ENCODE assay signal across 20 cellular contexts in the genomic region with DNA sequence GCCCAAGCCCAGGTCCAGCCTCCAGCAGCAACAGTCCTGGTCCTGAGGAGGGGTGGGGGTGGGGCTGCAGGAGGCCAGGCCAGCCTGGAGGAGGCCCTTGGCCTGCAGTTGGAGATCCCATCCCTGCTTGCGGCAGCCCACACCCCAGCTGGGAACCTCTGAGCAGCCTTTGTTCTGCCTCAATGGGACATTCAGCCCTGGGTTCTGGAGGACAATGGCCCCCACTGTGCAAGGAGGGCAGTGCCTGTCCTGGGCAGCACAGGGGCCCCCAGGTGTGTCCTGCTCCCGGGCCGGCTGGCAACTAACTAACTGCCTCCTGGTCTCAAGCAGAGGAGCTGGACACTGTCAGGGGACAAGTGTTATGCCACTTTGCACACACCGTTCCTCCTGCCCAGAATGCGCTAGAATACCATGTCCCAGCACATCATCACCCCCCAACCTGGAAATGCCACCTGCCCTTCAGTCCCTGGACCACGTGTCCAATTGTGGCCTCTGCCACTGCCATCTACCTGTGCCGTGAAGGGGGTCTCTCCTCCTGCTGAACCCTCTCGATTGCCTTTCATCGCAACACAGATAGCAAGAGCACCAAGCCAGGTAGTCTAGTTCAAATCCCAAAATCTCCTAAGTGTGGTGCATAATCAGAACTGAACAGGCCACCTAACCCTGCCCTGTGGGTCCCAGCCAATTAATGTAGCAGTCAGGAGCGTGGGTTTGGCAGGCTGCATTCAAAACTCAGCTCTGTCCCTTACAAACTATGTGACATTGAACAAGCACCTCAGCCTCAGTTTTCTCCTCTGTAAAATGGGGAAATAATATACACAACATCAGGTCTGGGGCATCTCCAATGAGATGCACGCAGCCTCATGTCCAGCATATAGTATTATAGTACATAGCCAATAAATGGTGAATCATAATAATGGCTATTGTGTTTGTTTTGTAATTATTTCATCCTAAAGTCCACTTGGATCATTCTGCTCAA. TPM values are rescaled to one million over a fixed set of nuclear protein-coding genes. Genes with fewer than 3 reads are reported as not detected.
A peak's percentile ranks its signal among the peaks of the same experiment; 100 is the strongest.
DNase-seq lines count a peak whose midpoint lies in the region; ATAC-seq, FAIRE-seq and TF ChIP-seq lines count a peak whose summit lies in the region.
"Had no signal": no experiment of that assay in that cellular context is flagged by ENCODE, and none has a peak within 500 bp of the region (broad histone marks: within the 10 kb centered on the region; RNA-seq: fewer than 3 reads in every experiment).

No MANE protein-coding gene starts in this region.

- H3K27ac ChIP-seq in HepG2 (ENCODE audit: extremely low read length, insufficient read depth, low read length) (no peak overlapping the region), spleen (no peak overlapping the region)
- H3K27ac ChIP-seq: adrenal gland, epithelial cell of prostate, prostate gland, SJSA1 had no signal

- CTCF ChIA-PET in HepG2 (lab: Yijun Ruan, JAX; ENCODE audit: low intra/inter-chr PET ratio, low total read pairs) = no interaction called here
- CTCF ChIA-PET in GM10248 (lab: Yijun Ruan, JAX) = no interaction called here

- no peak for TF ChIP-seq RAD21 in HepG2 (CRISPR knock-in tag; IDR thresholded peaks at IDR 0.05)

- H3K36me3 ChIP-seq in H7 (replicated peaks; ENCODE audit: control insufficient read depth, insufficient read depth, low read length) = no peaks in the 10 kb centered on the region
- H3K36me3 ChIP-seq in HepG2 (replicated peaks in 1 of 2; ENCODE audit: control insufficient read depth in 1 of 2, insufficient read depth in 2 of 2, low read length in 2 of 2) = no peaks in the 10 kb centered on the region
- no peaks in the 10 kb centered on the region for H3K36me3 ChIP-seq in spleen
- H3K36me3 ChIP-seq: adrenal gland, prostate gland, SJSA1 had no signal

- H4K20me1 ChIP-seq in HepG2 (ENCODE audit: insufficient read depth, low read length) = no peaks in the 10 kb centered on the region

- intact Hi-C loops in HepG2 (cut with micrococcal nuclease; ENCODE audit: unreplicated experiment) (no loop called here), spleen (cut with DNase I; ENCODE audit: low total_unique reads) (no loop called here)

- H3K4me2 ChIP-seq in HepG2 (ENCODE audit: low read depth, low read length) = no peak overlapping the region

- FAIRE-seq in HepG2 (lab: Jason Lieb, UNC) = no peak
- FAIRE-seq: colon, keratinocyte had no signal

- no peak overlapping the region for H3K4me3 ChIP-seq in H7 (ENCODE audit: insufficient read depth, low read depth, low read length)
- H3K4me3 ChIP-seq in HepG2 (replicated peaks in 1 of 3; ENCODE audit: insufficient read depth in 1 of 3, low read depth in 2 of 3, low read length in 3 of 3) = no peak overlapping the region
- H3K4me3 ChIP-seq in spleen = no peak overlapping the region
- H3K4me3 ChIP-seq: adrenal gland, prostate gland, SJSA1 had no signal

- H3K79me2 ChIP-seq in HepG2 (ENCODE audit: insufficient read depth, low read length) = no peaks in the 10 kb centered on the region

- TF ChIP-seq POLR2A in HepG2 (IDR thresholded peaks at IDR 0.05; ENCODE audit: insufficient read depth in 1 of 2, low read depth in 2 of 2, low read length in 2 of 2) (no peak), spleen (IDR thresholded peaks at IDR 0.05) (no peak)

- H3K9me3 ChIP-seq in HepG2 (ENCODE audit: low read length) (no peaks in the 10 kb centered on the region), spleen (peaks cover 0 to 9% (median 0%) of the 10 kb centered on the region in 8 donors)
- H3K9me3 ChIP-seq: adrenal gland, prostate gland, SJSA1 had no signal

- H3K4me1 ChIP-seq in HepG2 (ENCODE audit: insufficient read depth, low read length) = no peaks in the 10 kb centered on the region
- H3K4me1 ChIP-seq in spleen = no peaks in the 10 kb centered on the region
- H3K4me1 ChIP-seq: adrenal gland, prostate gland, SJSA1 had no signal

- POLR2A ChIA-PET in HepG2 (lab: Yijun Ruan, JAX) (no interaction called here), GM10248 (lab: Yijun Ruan, JAX) (no interaction called here)

- TF ChIP-seq CTCF in HepG2 (CRISPR knock-in tag; IDR thresholded peaks at IDR 0.05) (no peak), spleen (IDR thresholded peaks at IDR 0.05 in 8 of 11, conservative IDR thresholded peaks at IDR 0.05 in 3 of 11) (no peak), GM10248 (IDR thresholded peaks at IDR 0.05; ENCODE audit: control extremely low read depth, extremely low read depth, low read depth, missing control alignments) (no peak)

- in situ Hi-C loops in HepG2 (cut with HindIII; ENCODE audit: extremely low pct_ligation_motif_present, low pct_unique_long_range_greater_than_20kb) = no loop called here
- in situ Hi-C loops in ACHN (cut with HindIII; ENCODE audit: low pct_ligation_motif_present, low pct_unique_long_range_greater_than_20kb, low sequenced_read_pairs) = no loop called here

- TF ChIP-seq EP300 in HepG2 (IDR thresholded peaks at IDR 0.05; ENCODE audit: low read depth in 2 of 2, low read length in 2 of 2) (no peak), HepG2 (CRISPR knock-in tag; IDR thresholded peaks at IDR 0.05; ENCODE audit: borderline replicate concordance) (no peak)

- peak; percentile 71 for DNase-seq in H7
- peak in 54 of 58 donors; percentile 50 to 97 (median 82) for DNase-seq in anterior cingulate cortex (lab: John Stamatoyannopoulos, UW)
- no peak for DNase-seq in HepG2 (ENCODE audit: low spot score)
- peak; percentile 34 for DNase-seq in spleen
- no peak for DNase-seq in GM10248 (ENCODE audit: extremely low spot score)
- no peak for DNase-seq in ACHN
- no peak for DNase-seq in activated naive CD4-positive, alpha-beta T cell (lab: John Stamatoyannopoulos, UW)
- DNase-seq: activated CD4-positive, alpha-beta T cell treated with anti-CD3 and anti-CD28 coated beads for 4 hours; glutamatergic neuron; NCI-H1930; NCI-H510A treated with DMSO at 0.1 percent for 48 hours; T-helper 9 cell had no signal

- WGBS in HepG2 (ENCODE audit: low lambda C conversion rate) = 25% methylated on average over 4 of the region's 11 CpGs
- WGBS in spleen, 5 donors = 66 to 83% (median 79%) methylated on average over 8 to 11 of the region's 11 CpGs

- BruUV-seq in HepG2 (replicated peaks; lab: Mats Ljungman, UMichigan) = no TSS peak

- no peaks in the 10 kb centered on the region for H3K27me3 ChIP-seq in H7 (ENCODE audit: control insufficient read depth, insufficient read depth, low read length)
- H3K27me3 ChIP-seq in HepG2 (ENCODE audit: control insufficient read depth in 1 of 2, insufficient read depth in 2 of 2, low read length in 2 of 2) = peaks cover 1 to 25% of the 10 kb centered on the region in 2 experiments; a peak in 3 of 5 replicates
- peaks cover 0 to 75% (median 0%) of the 10 kb centered on the region in 7 donors for H3K27me3 ChIP-seq in spleen (replicated peaks in 1 of 7)
- H3K27me3 ChIP-seq: SJSA1 had no signal

- H2AFZ ChIP-seq in HepG2 (ENCODE audit: low read length) = no peak overlapping the region

- H3K9ac ChIP-seq in HepG2 (ENCODE audit: insufficient read depth, low read depth, low read length) = no peak overlapping the region

- ATAC-seq in HepG2 = no peak
- no peak for ATAC-seq in HG03439 (IDR thresholded peaks at IDR 0.05; ENCODE audit: unreplicated experiment)

TF ChIP-seq in HepG2, 621 proteins besides CTCF, POLR2A, EP300 and RAD21:
- TF ChIP-seq ZNF629 (CRISPR knock-in tag; conservative IDR thresholded peaks at IDR 0.05) (peak; percentile 63), HNRNPL (IDR thresholded peaks at IDR 0.05; ENCODE audit: low read depth, low read length) (0 out of 2 replicates have a peak, but pooled peaks have one; percentile 36), CCAR2 (optimal IDR thresholded peaks at IDR 0.05; ENCODE audit: low read depth, low read length) (no peak)

RNA-seq across cellular contexts. Expression of a gene that starts 8.8 kb away (rescaled TPM):
- total RNA-seq in H7 (2014; rRNA removed; shearing (Covaris generic)) = 7.2 and 7.6 TPM in 2 replicates
- total RNA-seq in HepG2 (2016; rRNA removed; fragmentation: Illumina TruSeq; extraction: Trizol) (0.60 and 1.2 TPM in 2 replicates), spleen (1 to 10 TPM in 1 of 7 donors, under 1 TPM in 5, not detected in 1; 0.23 to 1.3 (median 0.47) TPM)
- 0.18 and 0.30 TPM in 2 replicates for total RNA-seq in HepG2 (2016; cell fraction: cytosol; rRNA removed; fragmentation: Illumina TruSeq; extraction: Trizol; ENCODE audit: low read depth)
- total RNA-seq in HepG2 (2016; cell fraction: insoluble cytoplasmic fraction; rRNA removed; fragmentation: Illumina TruSeq; extraction: Trizol) = 0.69 and 1.1 TPM in 2 replicates
- total RNA-seq in HepG2 (2016; cell fraction: membrane; rRNA removed; fragmentation: Illumina TruSeq; extraction: Trizol) = 0.83 and 1.1 TPM in 2 replicates
- total RNA-seq in HepG2 (2016; cell fraction: nucleus; rRNA removed; fragmentation: Illumina TruSeq; extraction: Trizol) = 0.53 and 0.78 TPM in 2 replicates
- polyA plus RNA-seq in HepG2 (2011; rRNA removed) (7.0 and 8.6 TPM in 2 replicates), spleen (under 1 TPM; 0.07 to 0.19 (median 0.14) TPM)
- polyA plus RNA-seq in HepG2 (2011; cell fraction: cytosol; rRNA removed) = 7.1 and 8.6 TPM in 2 replicates
- polyA plus RNA-seq in HepG2 (2011; cell fraction: nucleus; rRNA removed) = 5.4 and 5.9 TPM in 2 replicates
- polyA plus RNA-seq in HepG2 (2012) = 2.1 and 2.2 TPM in 2 replicates
- 0.25 and 0.43 TPM in 2 replicates for polyA plus RNA-seq in HepG2 (2016; cell fraction: cytosol; fragmentation: Illumina TruSeq; extraction: Trizol; ENCODE audit: low read depth)
- 2.3 TPM in 2 replicates for polyA plus RNA-seq in HepG2 (2016; cell fraction: insoluble cytoplasmic fraction; fragmentation: Illumina TruSeq; extraction: Trizol; ENCODE audit: low read depth)
- polyA plus RNA-seq in HepG2 (2016; cell fraction: membrane; fragmentation: Illumina TruSeq; extraction: Trizol; ENCODE audit: low read depth) = 0.92 and 1.3 TPM in 2 replicates
- 2.0 and 2.3 TPM in 2 replicates for polyA plus RNA-seq in HepG2 (2016; cell fraction: nucleus; fragmentation: Illumina TruSeq; extraction: Trizol; ENCODE audit: insufficient read depth, low read depth)
- polyA minus RNA-seq in HepG2 (2011; rRNA and poly(A)+ RNA removed; ENCODE audit: low replicate concordance) = 0.07 and 17.8 TPM in 2 replicates
- polyA minus RNA-seq in HepG2 (2011; cell fraction: cytosol; rRNA and poly(A)+ RNA removed) = 3.9 and 5.6 TPM in 2 replicates
- 6.0 and 6.7 TPM in 2 replicates for polyA minus RNA-seq in HepG2 (2011; cell fraction: nucleus; rRNA and poly(A)+ RNA removed)
- total RNA-seq: OCI-LY7, SJSA1 had no signal

Comparison
In these comparisons a context has a peak if more than half of its experiments do, and no peak if none do; other contexts are left out.
1. DNase-seq: peak in H7 (single experiment), anterior cingulate cortex (54 of 58) and spleen (single experiment); none in HepG2 (single experiment), GM10248 (single experiment), ACHN (single experiment) and activated naive CD4-positive, alpha-beta T cell (0 of 4).